In the genomic region with DNA sequence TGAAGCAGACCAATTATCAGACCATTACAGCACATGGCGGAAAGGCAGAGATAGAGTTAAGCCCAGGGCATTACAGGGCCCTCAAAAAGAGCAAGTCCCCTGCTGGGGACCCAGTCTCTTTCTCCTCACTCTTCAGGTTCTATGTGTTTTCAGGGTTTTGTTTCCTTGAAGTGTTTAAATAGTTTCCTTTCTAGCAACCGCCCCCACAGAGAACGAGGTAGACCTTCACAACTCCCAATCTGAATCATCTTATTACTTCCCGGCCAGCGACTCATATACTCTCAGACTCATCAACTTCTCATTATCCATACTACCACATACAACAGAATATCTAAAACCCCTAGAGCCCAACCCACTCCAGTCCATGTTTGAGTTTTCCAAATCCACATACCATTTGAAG, we compare ENCODE assay signal across 1 cellular context.
TF ChIP-seq lines count a peak whose summit lies in the region.

No MANE protein-coding gene starts in this region.

TF ChIP-seq in HepG2, 621 proteins besides CTCF, POLR2A, EP300 and RAD21 (continued from another document):
- no peak for TF ChIP-seq ISX (CRISPR knock-in tag; conservative IDR thresholded peaks at IDR 0.05)
